Comparison of ENCODE assay signal across 8 cellular contexts in genomic region chr14:69346710-69347109, GRCh38. TPM values are rescaled to one million over a fixed set of nuclear protein-coding genes. Genes with fewer than 3 reads are reported as not detected.
DNase-seq lines count a peak whose midpoint lies in the region; ATAC-seq and TF ChIP-seq lines count a peak whose summit lies in the region.

No MANE protein-coding gene starts in this region.

- H3K27me3 ChIP-seq in esophagus squamous epithelium = peaks cover 0 to 10% (median 0%) of the 10 kb centered on the region in 4 donors

- H3K4me1 ChIP-seq in esophagus squamous epithelium = peaks cover 0 to 20% (median 0%) of the 10 kb centered on the region in 3 donors

- no peak for TF ChIP-seq POLR2A in esophagus squamous epithelium (IDR thresholded peaks at IDR 0.05)

- intact Hi-C loops in esophagus squamous epithelium (cut with DNase I) = no loop called here

- no peak for ATAC-seq in GM19463 (IDR thresholded peaks at IDR 0.05; ENCODE audit: unreplicated experiment)
- no peak for ATAC-seq in GM19455 (IDR thresholded peaks at IDR 0.05; ENCODE audit: unreplicated experiment)
- no peak for ATAC-seq in GM18867 (IDR thresholded peaks at IDR 0.05; ENCODE audit: unreplicated experiment)

- no peak overlapping the region for H3K27ac ChIP-seq in esophagus squamous epithelium

- TF ChIP-seq CTCF in esophagus squamous epithelium (IDR thresholded peaks at IDR 0.05) = peak in 5 of 6 experiments; percentile 19 to 42 (median 34)
- peak; percentile 78 for TF ChIP-seq CTCF in retinal pigment epithelial cell (conservative IDR thresholded peaks at IDR 0.05; ENCODE audit: low read depth, low read length)

- no peaks in the 10 kb centered on the region for H3K9me3 ChIP-seq in esophagus squamous epithelium

- H3K36me3 ChIP-seq in esophagus squamous epithelium = no peaks in the 10 kb centered on the region

- WGBS in esophagus squamous epithelium, 2 donors = 100% methylated on average over 1 of the region's 9 CpGs; no CpG with 5 or more reads in 1 of the 2 donors

- H3K4me3 ChIP-seq in esophagus squamous epithelium (no peak overlapping the region), retinal pigment epithelial cell (ENCODE audit: low read length) (no peak overlapping the region)

- DNase-seq in SIG-M5 treated with dmso at 0.1 percent for 504 hours (lab: John Stamatoyannopoulos, UW; ENCODE audit: unreplicated experiment) (peak; percentile 3), SIG-M5 (lab: John Stamatoyannopoulos, UW) (no peak), NCI-H460 (ENCODE audit: extremely low read depth, low read depth) (peak; percentile 23), esophagus squamous epithelium (lab: John Stamatoyannopoulos, UW) (no peak), retinal pigment epithelial cell (ENCODE audit: low read depth) (no peak)

RNA-seq across cellular contexts. Expression of gene ERH, which starts 51.4 kb away (rescaled TPM):
- 137 and 169 TPM in 2 replicates for total RNA-seq in NCI-H460 (2014; rRNA removed; shearing (Covaris generic))
- polyA plus RNA-seq in NCI-H460 (2014; cell fraction: nucleus; rRNA removed) = 102 and 107 TPM in 2 replicates
- total RNA-seq in esophagus squamous epithelium = 100 to 1,000 TPM in 1 of 4 donors, 10 to 100 TPM in 3; 54.0 to 102 (median 79.5) TPM

RNA-seq across cellular contexts. Expression of gene SLC39A9, which starts 51.8 kb away (rescaled TPM):
- total RNA-seq in NCI-H460 (2014; rRNA removed; shearing (Covaris generic)) = 126 and 137 TPM in 2 replicates
- polyA plus RNA-seq in NCI-H460 (2014; cell fraction: nucleus; rRNA removed) = 74.6 and 107 TPM in 2 replicates
- total RNA-seq in esophagus squamous epithelium = 10 to 100 TPM; 40.2 to 77.7 (median 68.6) TPM

Comparison
In these comparisons a context has a peak if more than half of its experiments do, and no peak if none do; other contexts are left out.
1. DNase-seq: peak in SIG-M5 treated with dmso at 0.1 percent for 504 hours (single experiment) and NCI-H460 (single experiment); none in SIG-M5 (single experiment), esophagus squamous epithelium (single experiment) and retinal pigment epithelial cell (single experiment).